ENCODE assay signal across 2 cellular contexts in genomic region chr11:65884716-65885092, GRCh38.
TF ChIP-seq lines count a peak whose summit lies in the region.

No MANE protein-coding gene starts in this region.

TF ChIP-seq in GM23338, 12 proteins besides CTCF, POLR2A, EP300 and RAD21:
- TF ChIP-seq CREB1 (CRISPR knock-in tag; IDR thresholded peaks at IDR 0.05; ENCODE audit: low read depth): 0 out of 2 replicates have a peak, but pooled peaks have one; percentile 47
- TF ChIP-seq ZNF114 (CRISPR knock-in tag; IDR thresholded peaks at IDR 0.05): no peak
TF ChIP-seq in GM23338: peak in this region for 1.

TF ChIP-seq in HepG2, 621 proteins besides CTCF, POLR2A, EP300 and RAD21 (continues in another document):
- TF ChIP-seq SMC3 (IDR thresholded peaks at IDR 0.05; ENCODE audit: low read length) (peak; percentile 82), AKNA (CRISPR knock-in tag; IDR thresholded peaks at IDR 0.05; ENCODE audit: borderline replicate concordance) (no peak), TBL1XR1 (IDR thresholded peaks at IDR 0.05; ENCODE audit: borderline replicate concordance, low read length, partially characterized antibody) (no peak), ATF7 (IDR thresholded peaks at IDR 0.05) (no peak), ATF7 (CRISPR knock-in tag; IDR thresholded peaks at IDR 0.05) (no peak), ZNF720 (CRISPR knock-in tag; IDR thresholded peaks at IDR 0.05) (no peak), ZNF710 (CRISPR knock-in tag; IDR thresholded peaks at IDR 0.05; ENCODE audit: borderline replicate concordance) (no peak), ZNF704 (CRISPR knock-in tag; IDR thresholded peaks at IDR 0.05; ENCODE audit: borderline replicate concordance) (no peak), RBM39 (IDR thresholded peaks at IDR 0.05; ENCODE audit: low read depth, low read length, poor library complexity, severe bottlenecking) (peak; percentile 37), RFXAP (CRISPR knock-in tag; IDR thresholded peaks at IDR 0.05; ENCODE audit: borderline replicate concordance) (peak; percentile 41; the same call in 1 of the 2 replicates), ZNF205 (CRISPR knock-in tag; IDR thresholded peaks at IDR 0.05) (peak; percentile 69; the same call in 1 of the 2 replicates), PREB (CRISPR knock-in tag; IDR thresholded peaks at IDR 0.05) (no peak), ZNF10 (CRISPR knock-in tag; IDR thresholded peaks at IDR 0.05; ENCODE audit: borderline replicate concordance, low read depth) (no peak), PHF21A (CRISPR knock-in tag; IDR thresholded peaks at IDR 0.05) (no peak), NFE2L2 (IDR thresholded peaks at IDR 0.05; ENCODE audit: low read length) (no peak), ZNF724P (CRISPR knock-in tag; IDR thresholded peaks at IDR 0.05; ENCODE audit: borderline replicate concordance) (0 out of 2 replicates have a peak, but pooled peaks have one; percentile 46), HINFP (CRISPR knock-in tag; IDR thresholded peaks at IDR 0.05; ENCODE audit: low read depth) (no peak), DRAP1 (CRISPR knock-in tag; IDR thresholded peaks at IDR 0.05) (no peak; the same call in 1 of the 2 replicates), ZNF281 (CRISPR knock-in tag; IDR thresholded peaks at IDR 0.05; ENCODE audit: borderline replicate concordance) (no peak), AKAP8 (CRISPR knock-in tag; IDR thresholded peaks at IDR 0.05) (no peak), UBTF (CRISPR knock-in tag; IDR thresholded peaks at IDR 0.05) (peak; percentile 62), KAT8 (CRISPR knock-in tag; IDR thresholded peaks at IDR 0.05) (peak; percentile 51; the same call in 1 of the 2 replicates), HDAC2 (CRISPR knock-in tag; IDR thresholded peaks at IDR 0.05) (0 out of 2 replicates have a peak, but pooled peaks have one; percentile 28), ZFP91 (CRISPR knock-in tag; IDR thresholded peaks at IDR 0.05; ENCODE audit: borderline replicate concordance) (peak; percentile 53; the same call in 1 of the 2 replicates), SRSF4 (IDR thresholded peaks at IDR 0.05; ENCODE audit: low read depth, low read length, poor library complexity, severe bottlenecking) (no peak), RCOR2 (CRISPR knock-in tag; IDR thresholded peaks at IDR 0.05) (no peak), SNAPC4 (CRISPR knock-in tag; IDR thresholded peaks at IDR 0.05) (no peak), ZFP62 (CRISPR knock-in tag; IDR thresholded peaks at IDR 0.05) (no peak)
